Comparison of ENCODE assay signal across 1 cellular context in genomic region chr16:67241008-67241900, GRCh38.
TF ChIP-seq lines count a peak whose summit lies in the region.

No MANE protein-coding gene starts in this region.

TF ChIP-seq in endothelial cell of umbilical vein, 7 proteins besides CTCF, POLR2A, EP300 and RAD21:
- TF ChIP-seq MYC (IDR thresholded peaks at IDR 0.05; ENCODE audit: low read depth, low read length) (no peak), GATA2 (IDR thresholded peaks at IDR 0.05; ENCODE audit: insufficient read depth, insufficient read length, low read depth, low read length) (no peak), FOS (IDR thresholded peaks at IDR 0.05; ENCODE audit: borderline replicate concordance, insufficient read depth, low read length) (no peak), POLR2AphosphoS5 (IDR thresholded peaks at IDR 0.05; ENCODE audit: insufficient read depth, low read depth, low read length) (no peak), EZH2 (IDR thresholded peaks at IDR 0.05; ENCODE audit: borderline replicate concordance, low read depth, low read length, severe bottlenecking) (no peak), JUN (IDR thresholded peaks at IDR 0.05; ENCODE audit: borderline replicate concordance, insufficient read depth, insufficient read length, low read depth) (no peak)
- TF ChIP-seq, protein P1, sequence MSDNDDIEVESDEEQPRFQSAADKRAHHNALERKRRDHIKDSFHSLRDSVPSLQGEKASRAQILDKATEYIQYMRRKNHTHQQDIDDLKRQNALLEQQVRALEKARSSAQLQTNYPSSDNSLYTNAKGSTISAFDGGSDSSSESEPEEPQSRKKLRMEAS (IDR thresholded peaks at IDR 0.05; ENCODE audit: insufficient read depth, insufficient read length): no peak
